In genomic region chr21:43712268-43712942, GRCh38 we compare ENCODE assay signal across 10 cellular contexts. TPM values are rescaled to one million over a fixed set of nuclear protein-coding genes. Genes with fewer than 3 reads are reported as not detected.
DNase-seq lines count a peak whose midpoint lies in the region; ATAC-seq and TF ChIP-seq lines count a peak whose summit lies in the region.
"Had no signal": no experiment of that assay in that cellular context is flagged by ENCODE, and none has a peak within 500 bp of the region (broad histone marks: within the 10 kb centered on the region; RNA-seq: fewer than 3 reads in every experiment).

No MANE protein-coding gene starts in this region.

- no peaks in the 10 kb centered on the region for H3K9me3 Mint-ChIP-seq in CD4-positive, alpha-beta T cell

- H3K14ac ChIP-seq in trophoblast cell (ENCODE audit: low read length): peak overlapping the region; percentile 18

- peak overlapping the region; percentile 16 for H4K91ac ChIP-seq in trophoblast cell (ENCODE audit: low read depth, low read length)

- H3K79me2 ChIP-seq in trophoblast cell (ENCODE audit: control insufficient read depth, insufficient read depth, low read length, poor library complexity): no peaks in the 10 kb centered on the region

- H2BK5ac ChIP-seq in trophoblast cell (ENCODE audit: low read depth, low read length, poor library complexity): no peak overlapping the region

- H3K18ac ChIP-seq in trophoblast cell (ENCODE audit: low read length): no peak overlapping the region

- H3K36me3 ChIP-seq in duodenal mucosa (ENCODE audit: control insufficient read depth in 1 of 2, insufficient read depth in 2 of 2, low read length in 2 of 2) (no peaks in the 10 kb centered on the region), trophoblast cell (ENCODE audit: control insufficient read depth in 1 of 2, insufficient read depth in 2 of 2, low read length in 2 of 2) (no peaks in the 10 kb centered on the region)
- H3K36me3 ChIP-seq: WERI-Rb-1 had no signal

- no peak overlapping the region for H4K12ac ChIP-seq in trophoblast cell (ENCODE audit: low read depth, low read length)

- no peak overlapping the region for H2AK5ac ChIP-seq in trophoblast cell (ENCODE audit: low read length)

- TF ChIP-seq CTCF in coronary artery (IDR thresholded peaks at IDR 0.05) (no peak), GM13976 (IDR thresholded peaks at IDR 0.05; ENCODE audit: borderline replicate concordance, control extremely low read depth, extremely low read depth, insufficient read depth, missing control alignments) (no peak)
- TF ChIP-seq CTCF in CD4-positive, alpha-beta T cell (IDR thresholded peaks at IDR 0.05): no peak

- H3K36me3 Mint-ChIP-seq in CD4-positive, alpha-beta T cell (ENCODE audit: low read depth): no peaks in the 10 kb centered on the region

- no peaks in the 10 kb centered on the region for H3K27me3 Mint-ChIP-seq in CD4-positive, alpha-beta T cell

- WGBS in trophoblast cell (ENCODE audit: extremely low coverage, insufficient coverage, insufficient read length): no CpG with 5 or more reads among the region's 13 CpGs

- H2BK120ac ChIP-seq in trophoblast cell (ENCODE audit: insufficient read depth, low read length, poor library complexity): peak overlapping the region; percentile 20

- H3K27ac ChIP-seq in duodenal mucosa (ENCODE audit: low read depth, low read length) (peak overlapping the region; percentile 83), trophoblast cell (ENCODE audit: low read depth, low read length) (peak overlapping the region; percentile 57), coronary artery (no peak overlapping the region)
- no peak overlapping the region for H3K27ac ChIP-seq in CD4-positive, alpha-beta T cell (ENCODE audit: low read depth, low read length)
- H3K27ac ChIP-seq: WERI-Rb-1 had no signal

- intact Hi-C loops in CD4-positive, alpha-beta T cell (cut with DNase I, micrococcal nuclease): no loop called here

- H3K4me3 ChIP-seq in duodenal mucosa (ENCODE audit: low read depth in 1 of 2, low read length in 2 of 2) (peak overlapping the region in 1 of 2 donors; percentile 17), trophoblast cell (ENCODE audit: low read depth, low read length) (no peak overlapping the region), coronary artery (no peak overlapping the region)
- H3K4me3 ChIP-seq: skin epidermis had no signal

- H3K23ac ChIP-seq in trophoblast cell (ENCODE audit: low read length): no peak overlapping the region

- peaks cover 4% of the 10 kb centered on the region for H3K79me1 ChIP-seq in trophoblast cell (ENCODE audit: low read length)

- in situ Hi-C loops in GM13976 (cut with MboI; ENCODE audit: low sequenced_read_pairs, unreplicated experiment): loop anchor here (10.0 kb wide), 1 partner anchor 48 kb away; no protein-coding TSS in a partner anchor

- H3K4ac ChIP-seq in trophoblast cell (ENCODE audit: low read depth, low read length): no peak overlapping the region

- peaks cover 0 to 2% of the 10 kb centered on the region in 2 donors for H3K9me3 ChIP-seq in duodenal mucosa (ENCODE audit: control insufficient read depth in 1 of 2, low read length in 2 of 2)
- H3K9me3 ChIP-seq in trophoblast cell (ENCODE audit: insufficient read depth, low read depth, low read length): no peaks in the 10 kb centered on the region
- no peaks in the 10 kb centered on the region for H3K9me3 ChIP-seq in CD4-positive, alpha-beta T cell (ENCODE audit: control insufficient read depth, low read length)

- peak overlapping the region; percentile 26 for H3K4me2 ChIP-seq in trophoblast cell (ENCODE audit: low read length)

- DNase-seq in DMS79 (lab: John Stamatoyannopoulos, UW): peak; percentile 63
- DNase-seq in NCI-H187 treated with DMSO at 0.1 percent for 48 hours (lab: John Stamatoyannopoulos, UW): peak; percentile 34
- peak; percentile 97 for DNase-seq in trophoblast cell
- no peak for DNase-seq in coronary artery (ENCODE audit: low spot score)
- no peak for DNase-seq in CD4-positive, alpha-beta T cell
- DNase-seq in cortex of kidney (lab: John Stamatoyannopoulos, UW): no peak
- no peak for DNase-seq in GM13976 (ENCODE audit: low spot score)
- DNase-seq: WERI-Rb-1 had no signal

- no peak for ATAC-seq in CD4-positive, alpha-beta T cell (ENCODE audit: poor library complexity)

- H2BK12ac ChIP-seq in trophoblast cell (ENCODE audit: low read length): peak overlapping the region; percentile 12

- H3K27ac Mint-ChIP-seq in CD4-positive, alpha-beta T cell: no peak overlapping the region

- no peaks in the 10 kb centered on the region for H3K27me3 ChIP-seq in duodenal mucosa (ENCODE audit: control insufficient read depth in 1 of 2, insufficient read depth in 2 of 2, low read length in 2 of 2)
- no peaks in the 10 kb centered on the region for H3K27me3 ChIP-seq in trophoblast cell (ENCODE audit: insufficient read depth, low read length)
- H3K27me3 ChIP-seq in CD4-positive, alpha-beta T cell (ENCODE audit: control insufficient read depth, insufficient read depth, low read length): no peaks in the 10 kb centered on the region

- CTCF ChIA-PET in CD4-positive, alpha-beta T cell (lab: Charles Lee): no interaction called here

- no peaks in the 10 kb centered on the region for H3K4me1 Mint-ChIP-seq in CD4-positive, alpha-beta T cell (ENCODE audit: low read depth)

- H4K8ac ChIP-seq in trophoblast cell (ENCODE audit: low read depth, low read length): peak overlapping the region; percentile 21

- H3K4me1 ChIP-seq in duodenal mucosa (ENCODE audit: control insufficient read depth in 1 of 2, insufficient read depth in 2 of 2, low read length in 2 of 2) (peaks cover 9 to 13% of the 10 kb centered on the region in 2 donors), trophoblast cell (ENCODE audit: control insufficient read depth in 1 of 2, insufficient read depth in 2 of 2, low read length in 2 of 2) (peaks cover 4 to 7% of the 10 kb centered on the region in 2 experiments)

- POLR2A ChIA-PET in CD4-positive, alpha-beta T cell (lab: Charles Lee): no interaction called here

- H3K4me3 Mint-ChIP-seq in CD4-positive, alpha-beta T cell: no peak overlapping the region

- H3K9ac ChIP-seq in duodenal mucosa (ENCODE audit: low read depth in 1 of 2, low read length in 2 of 2) (peak overlapping the region in 1 of 2 donors; percentile 18), trophoblast cell (ENCODE audit: low read length) (no peak overlapping the region)

- no peak overlapping the region for H2AFZ ChIP-seq in trophoblast cell (ENCODE audit: insufficient read depth, low read length, poor library complexity)

RNA-seq across cellular contexts. Expression of gene PDXK, which starts 6.5 kb away (rescaled TPM):
- 70.9 and 73.5 TPM in 2 replicates for polyA plus RNA-seq in trophoblast cell (2013)
- 10 to 100 TPM; 74.8 to 77.0 TPM for total RNA-seq in CD4-positive, alpha-beta T cell

RNA-seq across cellular contexts. Expression of gene RRP1B, which starts 53.0 kb away (rescaled TPM):
- polyA plus RNA-seq in trophoblast cell (2013): 14.3 and 14.8 TPM in 2 replicates
- 10 to 100 TPM; 18.6 to 19.2 TPM for total RNA-seq in CD4-positive, alpha-beta T cell

RNA-seq across cellular contexts. Expression of gene HSF2BP, which starts 53.1 kb away (rescaled TPM):
- polyA plus RNA-seq in trophoblast cell (2013): 1.7 and 1.8 TPM in 2 replicates
- under 1 TPM; 0.59 to 0.93 TPM for total RNA-seq in CD4-positive, alpha-beta T cell

Comparison
In these comparisons a context has a peak if more than half of its experiments do, and no peak if none do; other contexts are left out.
1. DNase-seq: peak in DMS79 (single experiment), NCI-H187 treated with DMSO at 0.1 percent for 48 hours (single experiment) and trophoblast cell (2 of 2); none in coronary artery (single experiment), CD4-positive, alpha-beta T cell (0 of 10), cortex of kidney (single experiment) and GM13976 (single experiment).
2. H3K27ac ChIP-seq: peak in duodenal mucosa (single experiment) and trophoblast cell (single experiment); none in coronary artery (0 of 2) and CD4-positive, alpha-beta T cell (single experiment).